18 cellular contexts compared by ENCODE assay signal in the genomic region with DNA sequence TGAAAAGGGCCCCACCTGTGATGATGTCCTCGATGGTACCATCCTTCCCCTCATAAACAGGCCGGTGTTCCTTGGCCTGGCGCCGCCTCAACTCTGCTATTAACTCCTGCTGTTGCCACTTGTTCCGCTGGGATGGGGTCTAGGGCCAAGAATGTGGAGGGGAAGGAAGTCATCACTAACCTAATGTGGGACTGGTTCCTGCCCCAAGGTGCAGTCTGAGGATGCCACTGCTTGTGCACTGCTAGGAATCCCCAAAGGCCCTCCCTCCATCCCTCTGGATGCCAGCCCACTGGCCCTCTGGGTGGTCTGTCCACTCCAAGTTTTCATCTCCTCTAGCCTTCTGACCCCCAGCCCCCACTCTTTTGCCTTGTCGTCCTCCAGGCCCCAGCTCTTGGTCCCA. TPM values are rescaled to one million over a fixed set of nuclear protein-coding genes. Genes with fewer than 3 reads are reported as not detected.
DNase-seq lines count a peak whose midpoint lies in the region; ATAC-seq and TF ChIP-seq lines count a peak whose summit lies in the region.
"Had no signal": no experiment of that assay in that cellular context is flagged by ENCODE, and none has a peak within 500 bp of the region (broad histone marks: within the 10 kb centered on the region; RNA-seq: fewer than 3 reads in every experiment).

No MANE protein-coding gene starts in this region.

- intact Hi-C loops in heart right ventricle (cut with DNase I) = loop anchor here in 2 of 10 donors (10.0 kb wide), 2 partner anchors 178 to 188 kb away; a partner anchor contains a TSS
- intact Hi-C loops in left cardiac atrium (cut with DNase I) = no loop called here

- H3K9me3 ChIP-seq in heart right ventricle (no peaks in the 10 kb centered on the region), tibial nerve (no peaks in the 10 kb centered on the region)
- H3K9me3 ChIP-seq: right lobe of liver had no signal

- H3K36me3 ChIP-seq in heart right ventricle (peaks cover 0 to 99% (median 60%) of the 10 kb centered on the region in 9 donors), tibial nerve (peaks cover 0 to 95% (median 5%) of the 10 kb centered on the region in 3 donors)

- H3K4me1 Mint-ChIP-seq in chondrocyte (ENCODE audit: low read depth) = peaks cover 26% of the 10 kb centered on the region
- peaks cover 48% of the 10 kb centered on the region for H3K4me1 Mint-ChIP-seq in nephron

- H3K36me3 Mint-ChIP-seq in chondrocyte (ENCODE audit: low read depth) (peaks cover 43% of the 10 kb centered on the region), nephron (ENCODE audit: low read depth) (peaks cover 72% of the 10 kb centered on the region)
- H3K36me3 Mint-ChIP-seq: activated naive CD4-positive, alpha-beta T cell treated with anti-CD3 and anti-CD28 coated beads, Interleukin-2, amount 50 U/mL, for 72 hours had no signal

- H3K27me3 Mint-ChIP-seq in chondrocyte (ENCODE audit: low read depth) = no peaks in the 10 kb centered on the region
- H3K27me3 Mint-ChIP-seq in nephron (ENCODE audit: low read depth) = no peaks in the 10 kb centered on the region

- peak overlapping the region; percentile 27 for H3K27ac Mint-ChIP-seq in chondrocyte (ENCODE audit: unreplicated experiment)
- H3K27ac Mint-ChIP-seq in nephron = peak overlapping the region; percentile 71 to 88 (median 83)
- H3K27ac Mint-ChIP-seq: T-helper 1 cell treated with Interleukin-12 subunit alpha and Interleukin-12 subunit beta and Interleukin-4 antibody, amounts not matched to agents 30 μg/mL and 1 μg/mL, for 36 hours had no signal

- TF ChIP-seq CTCF in heart right ventricle (IDR thresholded peaks at IDR 0.05) = no peak
- no peak for TF ChIP-seq CTCF in chondrocyte (IDR thresholded peaks at IDR 0.05)
- no peak for TF ChIP-seq CTCF in nephron (IDR thresholded peaks at IDR 0.05; ENCODE audit: unreplicated experiment in 3 of 3)
- no peak for TF ChIP-seq CTCF in tibial nerve (IDR thresholded peaks at IDR 0.05)

- peak overlapping the region in 9 of 10 donors; percentile 66 to 90 (median 78) for H3K27ac ChIP-seq in heart right ventricle
- H3K27ac ChIP-seq in tibial nerve = peak overlapping the region; percentile 38 to 81 (median 62)
- H3K27ac ChIP-seq: epithelial cell of prostate, right lobe of liver, VCaP had no signal

- H3K9me3 Mint-ChIP-seq in chondrocyte (ENCODE audit: low read depth) (no peaks in the 10 kb centered on the region), nephron (no peaks in the 10 kb centered on the region)
- H3K9me3 Mint-ChIP-seq: activated naive CD4-positive, alpha-beta T cell treated with anti-CD3 and anti-CD28 coated beads, Interleukin-2, amount 50 U/mL, for 72 hours; T-helper 1 cell treated with Interleukin-12 subunit alpha and Interleukin-12 subunit beta and Interleukin-4 antibody, amounts not matched to agents 30 μg/mL and 1 μg/mL, for 36 hours had no signal

- TF ChIP-seq EP300 in tibial nerve (IDR thresholded peaks at IDR 0.05) = no peak

- no peak overlapping the region for H3K4me3 ChIP-seq in heart right ventricle
- H3K4me3 ChIP-seq in tibial nerve = no peak overlapping the region
- H3K4me3 ChIP-seq: right lobe of liver had no signal

- WGBS in heart right ventricle, 2 donors = 57 to 66% methylated on average over 6 of the region's 6 CpGs
- 66 to 67% methylated on average over 6 of the region's 6 CpGs for WGBS in tibial nerve, 2 donors

- DNase-seq in heart right ventricle (no peak), left cardiac atrium (no peak), chondrocyte (ENCODE audit: low spot score) (no peak), tibial nerve (ENCODE audit: low spot score in 2 of 2) (no peak), DMS79 (lab: John Stamatoyannopoulos, UW) (no peak)
- DNase-seq in stimulated activated CD4-positive, alpha-beta T cell treated with anti-CD3 and anti-CD28 coated beads, Interleukin-4, amount 100 ng/mL, for 1 hour = no peak
- DNase-seq: activated CD4-positive, alpha-beta T cell treated with anti-CD3 and anti-CD28 coated beads, Interleukin-2, amount 50 U/mL, for 48 hours; cortex of kidney; DMS79 treated with DMSO at 0.1 percent for 48 hours; right lobe of liver; stimulated activated naive CD4-positive, alpha-beta T cell treated with Interleukin-2 at 50 U/mL for 16 hours had no signal

- H3K27me3 ChIP-seq in heart right ventricle (no peaks in the 10 kb centered on the region), tibial nerve (no peaks in the 10 kb centered on the region)
- H3K27me3 ChIP-seq: right lobe of liver had no signal

- no peak for TF ChIP-seq POLR2A in tibial nerve (IDR thresholded peaks at IDR 0.05)

- no peak for ATAC-seq in heart right ventricle
- no peak for ATAC-seq in left cardiac atrium
- ATAC-seq in HG02678 (IDR thresholded peaks at IDR 0.05; ENCODE audit: unreplicated experiment) = no peak
- ATAC-seq: activated naive CD4-positive, alpha-beta T cell treated with anti-CD3 and anti-CD28 coated beads, Interleukin-2, amount 50 U/mL, for 72 hours; HCT116; right lobe of liver had no signal

- H3K4me3 Mint-ChIP-seq in chondrocyte (ENCODE audit: unreplicated experiment) (no peak overlapping the region), nephron (no peak overlapping the region)
- H3K4me3 Mint-ChIP-seq: T-helper 1 cell treated with Interleukin-12 subunit alpha and Interleukin-12 subunit beta and Interleukin-4 antibody, amounts not matched to agents 30 μg/mL and 1 μg/mL, for 36 hours had no signal

- H3K4me1 ChIP-seq in heart right ventricle = peaks cover 19 to 71% (median 50%) of the 10 kb centered on the region in 9 donors
- H3K4me1 ChIP-seq in tibial nerve = peaks cover 0 to 46% (median 15%) of the 10 kb centered on the region in 4 donors

RNA-seq across cellular contexts. Expression of a gene that starts 23.5 kb away (rescaled TPM):
- 10 to 100 TPM; 16.8 to 26.2 (median 21.6) TPM for total RNA-seq in heart right ventricle
- polyA plus RNA-seq in heart right ventricle = 10 to 100 TPM; 13.4 to 37.5 TPM
- 10 to 100 TPM; 14.3 to 21.1 TPM for total RNA-seq in left cardiac atrium
- total RNA-seq in chondrocyte = 12.5 to 23.9 TPM (median 15.1 TPM) in 3 replicates
- total RNA-seq in tibial nerve = 10 to 100 TPM; 18.1 to 36.0 (median 21.4) TPM

RNA-seq across cellular contexts. Expression of a gene that starts 41.4 kb away (rescaled TPM):
- total RNA-seq in heart right ventricle (1 to 10 TPM in 2 of 10 donors, under 1 TPM in 8; 0.25 to 1.5 (median 0.78) TPM), left cardiac atrium (under 1 TPM; 0.29 to 0.31 TPM), chondrocyte (0.27 to 0.51 TPM (median 0.46 TPM) in 3 replicates), tibial nerve (under 1 TPM in 3 of 4 donors, not detected in 1; 0.42 to 0.98 (median 0.44) TPM)
- polyA plus RNA-seq in heart right ventricle = under 1 TPM; 0.04 to 0.22 TPM
